In the genomic region with DNA sequence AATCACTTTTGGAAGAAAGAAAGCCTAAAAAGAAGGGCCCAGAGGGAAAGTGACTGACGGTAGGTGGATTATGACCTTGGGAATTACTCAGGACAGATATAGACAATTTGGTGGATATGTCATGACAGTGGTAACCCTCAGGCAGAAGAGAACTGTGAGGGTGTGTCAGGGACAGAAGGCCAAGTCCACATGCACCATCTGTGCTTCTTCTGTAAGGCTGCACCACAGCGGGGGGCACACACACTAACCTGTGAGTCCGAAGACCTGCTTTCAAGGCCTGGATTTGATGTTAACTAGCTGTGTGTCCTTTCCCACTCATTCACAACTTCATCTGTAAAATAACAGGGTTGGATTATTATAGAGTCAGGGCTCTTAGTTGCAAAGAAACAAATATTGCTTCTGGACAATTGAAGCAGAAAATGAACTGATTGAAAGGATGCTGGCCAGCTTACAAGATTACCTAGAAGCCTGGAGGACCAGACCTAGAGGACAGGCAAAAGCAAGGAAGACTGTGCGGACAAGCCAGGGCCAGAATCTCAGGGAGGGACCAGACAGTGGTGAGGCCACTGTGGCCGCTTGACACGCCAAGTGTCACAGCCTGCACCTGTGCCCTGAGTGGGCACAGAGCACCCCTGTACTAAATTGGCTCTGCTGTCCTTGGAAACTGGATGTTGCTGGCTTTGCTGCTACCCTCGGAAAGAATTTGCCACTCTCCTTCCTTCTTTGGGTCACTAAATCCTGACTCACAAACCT, we compare ENCODE assay signal across 18 cellular contexts.
"Had no signal": no experiment of that assay in that cellular context is flagged by ENCODE, and none has a peak within 500 bp of the region (broad histone marks: within the 10 kb centered on the region; RNA-seq: fewer than 3 reads in every experiment).

No MANE protein-coding gene starts in this region.

- H3K4me1 ChIP-seq: gastroesophageal sphincter, prostate gland, sigmoid colon, uterus had no signal

- H3K36me3 ChIP-seq: gastroesophageal sphincter, prostate gland, sigmoid colon, uterus had no signal

- H3K27ac ChIP-seq: body of pancreas, epithelial cell of prostate, gastroesophageal sphincter, hepatocyte, prostate gland, sigmoid colon, uterus had no signal

- H3K27me3 ChIP-seq: body of pancreas, gastroesophageal sphincter, hepatocyte, sigmoid colon, uterus had no signal

- DNase-seq: activated CD4-positive, alpha-beta T cell treated with anti-CD3 and anti-CD28 coated beads, Interleukin-2, amount 50 U/mL, for 1 hour; activated CD8-positive, alpha-beta memory T cell treated with anti-CD3 and anti-CD28 coated beads for 24 hours; activated naive CD8-positive, alpha-beta T cell treated with anti-CD3 and anti-CD28 coated beads for 36 hours; amygdala; body of pancreas; central memory CD4-positive, alpha-beta T cell; effector memory CD4-positive, alpha-beta T cell; mesendoderm; sigmoid colon; stimulated activated CD4-positive, alpha-beta T cell treated with anti-CD3 and anti-CD28 coated beads, Interleukin-12 subunit alpha, Interleukin-12 subunit beta, amount 100 ng/mL, for 4 hours; stimulated activated CD4-positive, alpha-beta T cell treated with anti-CD3 and anti-CD28 coated beads, Interleukin-2, amount 100 ng/mL, for 24 hours; uterus had no signal

- H3K9me3 ChIP-seq: body of pancreas, gastroesophageal sphincter, prostate gland, sigmoid colon, uterus had no signal

- ATAC-seq: activated CD4-positive, CD25-positive, alpha-beta regulatory T cell treated with anti-CD3 and anti-CD28 coated beads, Interleukin-2, amount 50 U/mL, for 24 hours; body of pancreas; gastroesophageal sphincter; stimulated activated effector memory CD8-positive, alpha-beta T cell treated with anti-CD3 and anti-CD28 coated beads, Interleukin-12 subunit alpha, Interleukin-12 subunit beta, amount 100 ng/mL, for 72 hours had no signal

- H3K4me2 ChIP-seq: hepatocyte had no signal

- H2AFZ ChIP-seq: hepatocyte had no signal

- H3K4me3 ChIP-seq: body of pancreas, gastroesophageal sphincter, hepatocyte, prostate gland, sigmoid colon, uterus had no signal
